1 cellular context compared by ENCODE assay signal in genomic region chr1:6861075-6861724, GRCh38.
TF ChIP-seq lines count a peak whose summit lies in the region.

No MANE protein-coding gene starts in this region.

TF ChIP-seq in IMR-90, 13 proteins besides CTCF, POLR2A, EP300 and RAD21 (continued from another document):
- TF ChIP-seq SMC3 (IDR thresholded peaks at IDR 0.05; ENCODE audit: low read depth, low read length) (no peak), MAZ (IDR thresholded peaks at IDR 0.05; ENCODE audit: borderline replicate concordance, low read depth, low read length) (no peak), RFX5 (IDR thresholded peaks at IDR 0.05; ENCODE audit: low read depth, low read length) (no peak)
